Comparison of ENCODE assay signal across 19 cellular contexts in the genomic region with DNA sequence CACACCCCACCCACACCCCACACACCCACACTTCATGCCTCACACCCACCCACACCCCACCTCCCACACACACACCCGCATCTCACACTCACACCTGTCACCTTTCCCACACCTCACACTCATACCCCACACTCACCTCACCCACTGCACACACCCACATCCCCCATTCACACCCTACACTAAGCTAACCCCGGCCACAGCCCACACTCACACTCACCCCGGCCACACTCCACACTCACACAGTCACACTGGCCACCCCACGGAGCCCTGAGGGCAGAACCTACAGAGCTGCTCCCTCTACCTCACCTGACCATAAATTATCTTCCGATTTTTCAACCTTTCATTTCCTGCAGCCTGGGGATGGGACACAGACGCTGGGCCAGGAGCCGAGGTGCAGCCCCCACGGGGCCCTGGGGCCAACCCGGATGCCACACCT.
A peak's percentile ranks its signal among the peaks of the same experiment; 100 is the strongest.
DNase-seq lines count a peak whose midpoint lies in the region; ATAC-seq and TF ChIP-seq lines count a peak whose summit lies in the region.
"Had no signal": no experiment of that assay in that cellular context is flagged by ENCODE, and none has a peak within 500 bp of the region (broad histone marks: within the 10 kb centered on the region; RNA-seq: fewer than 3 reads in every experiment).

No MANE protein-coding gene starts in this region.

- H3K4me1 ChIP-seq in HEK293 (ENCODE audit: control insufficient read depth, insufficient read depth, low read length) = no peaks in the 10 kb centered on the region

- H3K27ac ChIP-seq in HEK293 (ENCODE audit: extremely low read depth, low read depth, low read length) = no peak overlapping the region
- H3K27ac ChIP-seq: A549, heart left ventricle had no signal

- intact Hi-C loops in activated CD8-positive, alpha-beta T cell treated with anti-CD3 and anti-CD28 coated beads for 36 hours (cut with micrococcal nuclease) = no loop called here

- H3K9me3 Mint-ChIP-seq in activated CD8-positive, alpha-beta T cell treated with anti-CD3 and anti-CD28 coated beads for 36 hours = no peaks in the 10 kb centered on the region
- H3K9me3 Mint-ChIP-seq in activated CD8-positive, alpha-beta T cell treated with anti-CD3 and anti-CD28 coated beads, Interleukin-2, amount 10 ng/mL, durations not matched to agents 7 days and 5 days (ENCODE audit: insufficient read depth) = peaks cover 3% of the 10 kb centered on the region
- H3K9me3 Mint-ChIP-seq: CD8-positive, alpha-beta memory T cell had no signal

- H3K4me3 Mint-ChIP-seq in activated CD8-positive, alpha-beta T cell treated with anti-CD3 and anti-CD28 coated beads for 36 hours = no peak overlapping the region
- H3K4me3 Mint-ChIP-seq in activated CD8-positive, alpha-beta T cell treated with anti-CD3 and anti-CD28 coated beads, Interleukin-2, amount 10 ng/mL, durations not matched to agents 7 days and 5 days = no peak overlapping the region

- no peak for TF ChIP-seq CTCF in activated CD8-positive, alpha-beta T cell treated with anti-CD3 and anti-CD28 coated beads for 36 hours (IDR thresholded peaks at IDR 0.05)
- no peak for TF ChIP-seq CTCF in HEK293 (tag by site-specific recombination; IDR thresholded peaks at IDR 0.05)

- DNase-seq in activated CD8-positive, alpha-beta T cell treated with anti-CD3 and anti-CD28 coated beads for 36 hours = no peak
- no peak for DNase-seq in activated CD8-positive, alpha-beta T cell treated with anti-CD3 and anti-CD28 coated beads, Interleukin-2, amount 10 ng/mL, durations not matched to agents 7 days and 5 days
- peak; percentile 35 for DNase-seq in left lobe of liver (ENCODE audit: low spot score)
- no peak for DNase-seq in stimulated activated naive CD8-positive, alpha-beta T cell treated with anti-CD3 and anti-CD28 coated beads, Interleukin-15, Interleukin-2, amounts not matched to agents 100 U/mL and 50 U/mL, for 24 hours
- DNase-seq: midbrain; NCI-H69; nucleus accumbens; stimulated activated CD4-positive, alpha-beta T cell treated with anti-CD3 and anti-CD28 coated beads, Interleukin-4, amount 100 ng/mL, for 24 hours; SW 1271; trophoblast cell had no signal

- no peak for ATAC-seq in activated CD8-positive, alpha-beta T cell treated with anti-CD3 and anti-CD28 coated beads for 36 hours
- no peak for ATAC-seq in activated CD8-positive, alpha-beta T cell treated with anti-CD3 and anti-CD28 coated beads, Interleukin-2, amount 10 ng/mL, durations not matched to agents 7 days and 5 days
- no peak for ATAC-seq in left lobe of liver
- peak; percentile 41 for ATAC-seq in stimulated activated naive CD8-positive, alpha-beta T cell treated with anti-CD3 and anti-CD28 coated beads, Interleukin-15, Interleukin-2, amounts not matched to agents 100 U/mL and 50 U/mL, for 24 hours
- no peak for ATAC-seq in HG02763 (IDR thresholded peaks at IDR 0.05; ENCODE audit: unreplicated experiment)
- ATAC-seq in HG02678 (IDR thresholded peaks at IDR 0.05; ENCODE audit: unreplicated experiment) = no peak
- ATAC-seq in HG03159 (IDR thresholded peaks at IDR 0.05; ENCODE audit: unreplicated experiment) = no peak
- ATAC-seq: A549, heart left ventricle, Panc1 had no signal

- H3K27me3 Mint-ChIP-seq in activated CD8-positive, alpha-beta T cell treated with anti-CD3 and anti-CD28 coated beads for 36 hours = no peaks in the 10 kb centered on the region
- H3K27me3 Mint-ChIP-seq in activated CD8-positive, alpha-beta T cell treated with anti-CD3 and anti-CD28 coated beads, Interleukin-2, amount 10 ng/mL, durations not matched to agents 7 days and 5 days (ENCODE audit: low read depth) = no peaks in the 10 kb centered on the region
- H3K27me3 Mint-ChIP-seq: CD8-positive, alpha-beta memory T cell had no signal

- no peak overlapping the region for H3K4me3 ChIP-seq in HEK293 (ENCODE audit: low read depth, low read length)
- H3K4me3 ChIP-seq: A549, heart left ventricle had no signal

- POLR2A ChIA-PET in activated CD8-positive, alpha-beta T cell treated with anti-CD3 and anti-CD28 coated beads for 36 hours (lab: Charles Lee) = no interaction called here
- POLR2A ChIA-PET in activated CD8-positive, alpha-beta T cell treated with anti-CD3 and anti-CD28 coated beads, Interleukin-2, amount 10 ng/mL, durations not matched to agents 7 days and 5 days (lab: Charles Lee) = no interaction called here
- POLR2A ChIA-PET in HEK293 (lab: Yijun Ruan, JAX) = no interaction called here

- no peaks in the 10 kb centered on the region for H3K9me3 ChIP-seq in HEK293 (ENCODE audit: control insufficient read depth, insufficient read depth, low read depth, low read length)
- H3K9me3 ChIP-seq: A549, heart left ventricle had no signal

- peak overlapping the region; percentile 20 for H3K27ac Mint-ChIP-seq in activated CD8-positive, alpha-beta T cell treated with anti-CD3 and anti-CD28 coated beads for 36 hours
- H3K27ac Mint-ChIP-seq in activated CD8-positive, alpha-beta T cell treated with anti-CD3 and anti-CD28 coated beads, Interleukin-2, amount 10 ng/mL, durations not matched to agents 7 days and 5 days = no peak overlapping the region
- H3K27ac Mint-ChIP-seq: activated naive CD4-positive, alpha-beta T cell treated with anti-CD3 and anti-CD28 coated beads, Interleukin-2, amount 50 U/mL, for 72 hours had no signal

- CTCF ChIA-PET in activated CD8-positive, alpha-beta T cell treated with anti-CD3 and anti-CD28 coated beads for 36 hours (lab: Charles Lee) = interaction anchor here (0.9 kb wide), 1 partner anchor 16 kb away, joined by 3 read pairs; no protein-coding TSS in a partner anchor
- CTCF ChIA-PET in activated CD8-positive, alpha-beta T cell treated with anti-CD3 and anti-CD28 coated beads, Interleukin-2, amount 10 ng/mL, durations not matched to agents 7 days and 5 days (lab: Charles Lee) = no interaction called here
- CTCF ChIA-PET in HEK293 (lab: Yijun Ruan, JAX) = no interaction called here

- peaks cover 14% of the 10 kb centered on the region for H3K36me3 Mint-ChIP-seq in activated CD8-positive, alpha-beta T cell treated with anti-CD3 and anti-CD28 coated beads for 36 hours (ENCODE audit: low read depth)
- H3K36me3 Mint-ChIP-seq in activated CD8-positive, alpha-beta T cell treated with anti-CD3 and anti-CD28 coated beads, Interleukin-2, amount 10 ng/mL, durations not matched to agents 7 days and 5 days (ENCODE audit: low read depth) = peaks cover 52% of the 10 kb centered on the region

- peaks cover 0 to 26% of the 10 kb centered on the region in 2 experiments; a peak in 1 of 3 replicates for H3K36me3 ChIP-seq in HEK293 (ENCODE audit: control insufficient read depth in 2 of 2, insufficient read depth in 1 of 2, low read length in 2 of 2)

- H3K4me1 Mint-ChIP-seq in activated CD8-positive, alpha-beta T cell treated with anti-CD3 and anti-CD28 coated beads for 36 hours (ENCODE audit: low read depth) = peaks cover 10% of the 10 kb centered on the region
- peaks cover 23% of the 10 kb centered on the region for H3K4me1 Mint-ChIP-seq in activated CD8-positive, alpha-beta T cell treated with anti-CD3 and anti-CD28 coated beads, Interleukin-2, amount 10 ng/mL, durations not matched to agents 7 days and 5 days (ENCODE audit: low read depth)

TF ChIP-seq in HEK293, 187 proteins besides CTCF, POLR2A, EP300 and RAD21:
- TF ChIP-seq ZNF174 (tag by site-specific recombination; IDR thresholded peaks at IDR 0.05) = no peak
- TF ChIP-seq ZBTB7A (tag by site-specific recombination; IDR thresholded peaks at IDR 0.05; ENCODE audit: low read depth) = no peak
- no peak for TF ChIP-seq ZNF24 (tag by site-specific recombination; IDR thresholded peaks at IDR 0.05)
- no peak for TF ChIP-seq ZSCAN18 (tag by site-specific recombination; IDR thresholded peaks at IDR 0.05)
- TF ChIP-seq KLF8 (tag by site-specific recombination; IDR thresholded peaks at IDR 0.05) = 0 out of 2 replicates have a peak, but pooled peaks have one; percentile 1
- TF ChIP-seq KLF1 (tag by site-specific recombination; IDR thresholded peaks at IDR 0.05) = peak; percentile 60
- peak; percentile 93 for TF ChIP-seq EGR2 (tag by site-specific recombination; IDR thresholded peaks at IDR 0.05; ENCODE audit: low read depth)
- TF ChIP-seq ZNF48 (tag by site-specific recombination; IDR thresholded peaks at IDR 0.05) = no peak
- TF ChIP-seq ZFHX2 (tag by site-specific recombination; conservative IDR thresholded peaks at IDR 0.05) = peak; percentile 95
